ENCODE assay signal across 15 cellular contexts in the genomic region with DNA sequence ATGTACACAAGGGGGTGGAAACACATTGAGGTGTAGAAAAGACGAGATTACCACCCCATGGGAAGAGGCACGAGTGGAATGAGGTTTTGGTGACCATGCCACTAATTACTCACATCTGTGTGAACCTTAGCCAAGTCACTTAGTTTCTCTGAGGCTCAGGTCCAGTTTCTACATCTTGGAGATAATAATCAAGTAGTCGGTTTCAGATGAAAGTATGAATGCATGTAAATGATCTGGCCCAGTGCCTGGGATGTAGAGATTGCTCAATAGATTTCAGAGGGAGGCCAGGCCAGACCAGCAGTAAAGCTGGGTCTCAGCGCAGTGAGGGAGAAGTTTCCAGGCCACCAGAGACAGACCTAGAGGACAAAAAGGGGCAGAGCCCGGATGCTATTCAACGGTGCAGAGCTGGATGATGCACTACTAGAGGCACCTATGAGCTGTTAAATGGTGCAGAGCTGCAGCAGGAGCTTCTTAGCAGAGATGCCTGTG.
A peak's percentile ranks its signal among the peaks of the same experiment; 100 is the strongest.
DNase-seq lines count a peak whose midpoint lies in the region; ATAC-seq, FAIRE-seq and TF ChIP-seq lines count a peak whose summit lies in the region.
"Had no signal": no experiment of that assay in that cellular context is flagged by ENCODE, and none has a peak within 500 bp of the region (broad histone marks: within the 10 kb centered on the region; RNA-seq: fewer than 3 reads in every experiment).

No MANE protein-coding gene starts in this region.

- H4K20me1 ChIP-seq in keratinocyte (ENCODE audit: control insufficient read depth, extremely low read depth, insufficient read depth, low read length): no peaks in the 10 kb centered on the region
- H4K20me1 ChIP-seq: BLaER1 had no signal

- no peaks in the 10 kb centered on the region for H3K36me3 ChIP-seq in keratinocyte (ENCODE audit: control insufficient read depth in 2 of 2, extremely low read depth in 1 of 2, insufficient read depth in 2 of 2, low read length in 2 of 2)
- H3K36me3 ChIP-seq in vagina: no peaks in the 10 kb centered on the region
- H3K36me3 ChIP-seq: BLaER1 had no signal

- no peak overlapping the region for H3K27ac Mint-ChIP-seq in T-helper 17 cell
- H3K27ac Mint-ChIP-seq: activated CD4-positive, alpha-beta T cell treated with anti-CD3 and anti-CD28 coated beads, Interleukin-2, amount 10 ng/mL, durations not matched to agents 7 days and 5 days; immature natural killer cell had no signal

- TF ChIP-seq POLR2A in vagina (IDR thresholded peaks at IDR 0.05): no peak

- peaks cover 5% of the 10 kb centered on the region for H3K4me1 Mint-ChIP-seq in T-helper 17 cell
- H3K4me1 Mint-ChIP-seq: activated CD4-positive, alpha-beta T cell treated with anti-CD3 and anti-CD28 coated beads, Interleukin-2, amount 10 ng/mL, durations not matched to agents 7 days and 5 days; immature natural killer cell had no signal

- no peaks in the 10 kb centered on the region for H3K36me3 Mint-ChIP-seq in T-helper 17 cell (ENCODE audit: low read depth)
- H3K36me3 Mint-ChIP-seq: immature natural killer cell had no signal

- H3K9ac ChIP-seq in keratinocyte (ENCODE audit: control insufficient read depth, extremely low read depth, insufficient read depth, low read length): no peak overlapping the region
- H3K9ac ChIP-seq: BLaER1 had no signal

- H3K27me3 Mint-ChIP-seq in T-helper 17 cell: no peaks in the 10 kb centered on the region
- H3K27me3 Mint-ChIP-seq: activated CD4-positive, alpha-beta T cell treated with anti-CD3 and anti-CD28 coated beads, Interleukin-2, amount 10 ng/mL, durations not matched to agents 7 days and 5 days had no signal

- H3K27me3 ChIP-seq in keratinocyte (ENCODE audit: control insufficient read depth, extremely low read depth, insufficient read depth, low read length) (no peaks in the 10 kb centered on the region), vagina (no peaks in the 10 kb centered on the region)
- H3K27me3 ChIP-seq: BLaER1 had no signal

- peak overlapping the region; percentile 80 for H3K4me2 ChIP-seq in keratinocyte (ENCODE audit: control insufficient read depth, extremely low read depth, insufficient read depth, low read depth, low read length)
- H3K4me2 ChIP-seq: BLaER1 had no signal

- peak overlapping the region; percentile 22 for H3K4me3 Mint-ChIP-seq in T-helper 17 cell
- H3K4me3 Mint-ChIP-seq: activated CD4-positive, alpha-beta T cell treated with anti-CD3 and anti-CD28 coated beads, Interleukin-2, amount 10 ng/mL, durations not matched to agents 7 days and 5 days; immature natural killer cell had no signal

- peak; percentile 64 for FAIRE-seq in keratinocyte (lab: Jason Lieb, UNC)

- peak overlapping the region; percentile 83 for H3K27ac ChIP-seq in keratinocyte (ENCODE audit: control insufficient read depth, insufficient read depth, low read length)
- H3K27ac ChIP-seq in vagina: no peak overlapping the region
- H3K27ac ChIP-seq: BLaER1 had no signal

- dilution Hi-C loops in keratinocyte (cut with MboI; ENCODE audit: extremely low pct_ligation_motif_present, low sequenced_read_pairs): no loop called here

- peaks cover 36% of the 10 kb centered on the region for H3K4me1 ChIP-seq in keratinocyte (ENCODE audit: control insufficient read depth, extremely low read depth, insufficient read depth, low read length)
- peaks cover 29% of the 10 kb centered on the region for H3K4me1 ChIP-seq in vagina
- H3K4me1 ChIP-seq: BLaER1 had no signal

- DNase-seq in AG10803 (ENCODE audit: low read depth) (peak; percentile 35), T-helper 17 cell (no peak), keratinocyte (ENCODE audit: low read depth, low spot score) (no peak), NCI-H1105 (lab: John Stamatoyannopoulos, UW) (no peak), vagina (ENCODE audit: extremely low spot score in 2 of 2) (no peak)
- DNase-seq: activated CD4-positive, alpha-beta T cell treated with anti-CD3 and anti-CD28 coated beads, Interleukin-2, amount 10 ng/mL, durations not matched to agents 7 days and 5 days; caudate nucleus; HCEC 1CT; immature natural killer cell; NCI-H1436; nephron progenitor cell had no signal

- no peaks in the 10 kb centered on the region for H3K9me1 ChIP-seq in keratinocyte (ENCODE audit: control insufficient read depth, extremely low read depth, insufficient read depth, low read length)

- no peak overlapping the region for H2AFZ ChIP-seq in keratinocyte (ENCODE audit: control insufficient read depth, low read length)

- ATAC-seq in HG02885 (IDR thresholded peaks at IDR 0.05; ENCODE audit: poor library complexity, unreplicated experiment) (peak; percentile 31), T-helper 17 cell (no peak), GM21529 (IDR thresholded peaks at IDR 0.05; ENCODE audit: unreplicated experiment) (no peak), HG03095 (IDR thresholded peaks at IDR 0.05; ENCODE audit: unreplicated experiment) (no peak)

- no peaks in the 10 kb centered on the region for H3K79me2 ChIP-seq in keratinocyte (ENCODE audit: control insufficient read depth, insufficient read depth, low read length)

- no peak for TF ChIP-seq CTCF in AG10803 (conservative IDR thresholded peaks at IDR 0.05; ENCODE audit: low read length)
- no peak for TF ChIP-seq CTCF in keratinocyte (optimal IDR thresholded peaks at IDR 0.05 in 1 of 3, IDR thresholded peaks at IDR 0.05 in 1 of 3, conservative IDR thresholded peaks at IDR 0.05 in 1 of 3; ENCODE audit: extremely low read depth in 1 of 3, insufficient read depth in 2 of 3, low read length in 3 of 3)
- TF ChIP-seq CTCF in vagina (IDR thresholded peaks at IDR 0.05): no peak

- H3K4me3 ChIP-seq in AG10803 (ENCODE audit: low read length) (no peak overlapping the region), keratinocyte (ENCODE audit: control insufficient read depth in 2 of 3, extremely low read depth in 1 of 3, insufficient read depth in 2 of 3, low read depth in 1 of 3, low read length in 3 of 3) (no peak overlapping the region), vagina (no peak overlapping the region)
- H3K4me3 ChIP-seq: BLaER1 had no signal

- intact Hi-C loops in vagina (cut with DNase I): no loop called here

- H3K9me3 ChIP-seq in T-helper 17 cell (ENCODE audit: control insufficient read depth, low read length, poor library complexity, severe bottlenecking): no peaks in the 10 kb centered on the region
- H3K9me3 ChIP-seq in keratinocyte (ENCODE audit: control insufficient read depth, low read depth, low read length): no peaks in the 10 kb centered on the region
- H3K9me3 ChIP-seq in vagina: no peaks in the 10 kb centered on the region
- H3K9me3 ChIP-seq: BLaER1 had no signal
